In the genomic region with DNA sequence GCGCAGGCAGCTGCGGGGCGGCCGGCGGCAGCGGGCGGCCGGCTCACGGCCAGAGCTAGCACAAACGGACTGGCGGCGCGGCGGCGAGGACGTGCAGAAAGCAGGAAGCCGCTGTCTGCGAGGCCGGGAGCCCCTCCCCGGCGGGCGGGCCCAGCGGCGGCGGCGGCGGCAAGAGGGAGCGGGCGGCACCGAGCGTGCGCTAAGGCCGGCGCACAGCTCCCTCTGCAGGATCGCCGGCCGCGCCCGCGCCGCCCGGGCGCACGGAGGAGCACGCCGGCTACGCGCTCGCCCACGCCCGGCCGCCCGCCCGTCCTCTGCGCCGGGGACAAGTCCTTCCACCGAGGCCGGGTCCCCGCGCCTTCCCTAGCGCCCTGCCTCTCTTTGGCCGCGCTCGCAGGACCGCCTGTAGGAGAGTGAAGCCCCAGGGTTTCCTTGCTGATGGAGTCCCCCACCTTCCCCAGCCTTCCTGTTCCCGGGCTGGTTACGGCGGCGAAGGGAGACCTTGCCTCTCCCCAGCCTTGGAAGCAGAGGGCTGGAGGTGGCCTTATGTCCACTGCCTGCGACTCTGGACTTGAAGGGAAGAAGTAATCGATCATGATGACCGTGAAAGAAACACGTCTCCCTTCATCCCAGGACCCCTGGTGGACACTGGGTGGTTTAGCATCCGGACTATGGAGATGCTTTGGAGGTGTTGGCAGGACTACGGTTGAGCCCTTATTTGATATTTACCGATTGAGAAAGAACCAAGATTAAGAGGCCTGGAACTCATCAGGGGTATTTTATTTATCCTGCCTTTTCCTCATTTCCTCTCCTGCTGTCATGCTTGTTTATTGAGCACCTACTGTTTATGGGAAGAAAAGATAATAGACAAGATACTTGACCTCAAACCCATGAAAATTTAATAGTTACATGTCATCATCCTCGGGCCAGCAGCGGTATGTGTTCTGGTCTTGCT, we compare ENCODE assay signal across 8 cellular contexts. TPM values are rescaled to one million over a fixed set of nuclear protein-coding genes. Genes with fewer than 3 reads are reported as not detected.
DNase-seq lines count a peak whose midpoint lies in the region; ATAC-seq lines count a peak whose summit lies in the region.

A gene (minus strand): TSS at position 102 of the 955 bp plus-strand sequence. CDS start 191 bp downstream, outside the sequence.

- H3K27ac Mint-ChIP-seq in activated T-helper 1 cell treated with anti-CD3 and anti-CD28 coated beads, Interleukin-12 subunit alpha, Interleukin-12 subunit beta, Interleukin-2, Interleukin-4 antibody, amounts not matched to agents 30 ng/mL and 10 ng/mL and 1 ng/mL, durations not matched to agents 14 hours and 24 hours and 36 hours, result peak within 1 kb of the TSS; percentile 88
- peak within 1 kb of the TSS; percentile 60 to 91 (median 80) for H3K27ac Mint-ChIP-seq in naive thymus-derived CD8-positive, alpha-beta T cell
- peak within 1 kb of the TSS; percentile 96 for H3K27ac Mint-ChIP-seq in stimulated activated naive B cell treated with anti-CD40 and anti-IgM and Interleukin-4, amounts not matched to agents 10 μg/mL and 1 μg/mL and 100 μg/mL, for 72 hours

- H3K36me3 Mint-ChIP-seq in activated T-helper 1 cell treated with anti-CD3 and anti-CD28 coated beads, Interleukin-12 subunit alpha, Interleukin-12 subunit beta, Interleukin-2, Interleukin-4 antibody, amounts not matched to agents 30 ng/mL and 10 ng/mL and 1 ng/mL, durations not matched to agents 14 hours and 24 hours and 36 hours (ENCODE audit: low read depth), result no peaks in the 10 kb centered on the region
- no peaks in the 10 kb centered on the region for H3K36me3 Mint-ChIP-seq in naive thymus-derived CD8-positive, alpha-beta T cell
- peaks cover 2 to 5% of the 10 kb centered on the region in 2 donors for H3K36me3 Mint-ChIP-seq in stimulated activated naive B cell treated with anti-CD40 and anti-IgM and Interleukin-4, amounts not matched to agents 10 μg/mL and 1 μg/mL and 100 μg/mL, for 72 hours

- H3K9me3 Mint-ChIP-seq in activated T-helper 1 cell treated with anti-CD3 and anti-CD28 coated beads, Interleukin-12 subunit alpha, Interleukin-12 subunit beta, Interleukin-2, Interleukin-4 antibody, amounts not matched to agents 30 ng/mL and 10 ng/mL and 1 ng/mL, durations not matched to agents 14 hours and 24 hours and 36 hours, result no peaks in the 10 kb centered on the region
- no peaks in the 10 kb centered on the region for H3K9me3 Mint-ChIP-seq in naive thymus-derived CD8-positive, alpha-beta T cell
- no peaks in the 10 kb centered on the region for H3K9me3 Mint-ChIP-seq in stimulated activated naive B cell treated with anti-CD40 and anti-IgM and Interleukin-4, amounts not matched to agents 10 μg/mL and 1 μg/mL and 100 μg/mL, for 72 hours

- DNase-seq in Daoy (ENCODE audit: low read depth), result peak; percentile 93
- peak; percentile 81 for DNase-seq in KBM-7
- DNase-seq in RPMI7951 (ENCODE audit: low read depth), result peak; percentile 88
- peak; percentile 84 for DNase-seq in activated T-helper 1 cell treated with anti-CD3 and anti-CD28 coated beads, Interleukin-12 subunit alpha, Interleukin-12 subunit beta, Interleukin-2, Interleukin-4 antibody, amounts not matched to agents 30 ng/mL and 10 ng/mL and 1 ng/mL, durations not matched to agents 14 hours and 24 hours and 36 hours (ENCODE audit: low spot score)
- DNase-seq in fibroblast of gingiva (ENCODE audit: low read depth), result peak; percentile 89
- peak; percentile 67 to 86 (median 80) for DNase-seq in naive thymus-derived CD8-positive, alpha-beta T cell
- DNase-seq in stimulated activated naive B cell treated with anti-CD40 and anti-IgM and Interleukin-4, amounts not matched to agents 10 μg/mL and 1 μg/mL and 100 μg/mL, for 72 hours, result peak; percentile 85

- peaks cover 5% of the 10 kb centered on the region for H3K27me3 Mint-ChIP-seq in activated T-helper 1 cell treated with anti-CD3 and anti-CD28 coated beads, Interleukin-12 subunit alpha, Interleukin-12 subunit beta, Interleukin-2, Interleukin-4 antibody, amounts not matched to agents 30 ng/mL and 10 ng/mL and 1 ng/mL, durations not matched to agents 14 hours and 24 hours and 36 hours (ENCODE audit: insufficient read depth)
- peaks cover 3 to 15% (median 4%) of the 10 kb centered on the region in 5 donors for H3K27me3 Mint-ChIP-seq in naive thymus-derived CD8-positive, alpha-beta T cell
- H3K27me3 Mint-ChIP-seq in stimulated activated naive B cell treated with anti-CD40 and anti-IgM and Interleukin-4, amounts not matched to agents 10 μg/mL and 1 μg/mL and 100 μg/mL, for 72 hours, result peaks cover 14 to 19% of the 10 kb centered on the region in 2 donors

- intact Hi-C loops in activated T-helper 1 cell treated with anti-CD3 and anti-CD28 coated beads, Interleukin-12 subunit alpha, Interleukin-12 subunit beta, Interleukin-2, Interleukin-4 antibody, amounts not matched to agents 30 ng/mL and 10 ng/mL and 1 ng/mL, durations not matched to agents 14 hours and 24 hours and 36 hours (cut with micrococcal nuclease), result loop anchor here (1.0 to 10.0 kb wide), 9 partner anchors 21 to 1626 kb away; a partner anchor contains a TSS

- ATAC-seq in GM21723 (IDR thresholded peaks at IDR 0.05; ENCODE audit: unreplicated experiment), result peak; percentile 95
- ATAC-seq in naive thymus-derived CD8-positive, alpha-beta T cell, result peak; percentile 93
- peak; percentile 95 for ATAC-seq in stimulated activated naive B cell treated with anti-CD40 and anti-IgM and Interleukin-4, amounts not matched to agents 10 μg/mL and 1 μg/mL and 100 μg/mL, for 72 hours (replicated peaks)

- H3K4me1 Mint-ChIP-seq in activated T-helper 1 cell treated with anti-CD3 and anti-CD28 coated beads, Interleukin-12 subunit alpha, Interleukin-12 subunit beta, Interleukin-2, Interleukin-4 antibody, amounts not matched to agents 30 ng/mL and 10 ng/mL and 1 ng/mL, durations not matched to agents 14 hours and 24 hours and 36 hours (ENCODE audit: low read depth), result peaks cover 57% of the 10 kb centered on the region
- H3K4me1 Mint-ChIP-seq in naive thymus-derived CD8-positive, alpha-beta T cell, result peaks cover 37 to 54% (median 51%) of the 10 kb centered on the region in 4 donors
- H3K4me1 Mint-ChIP-seq in stimulated activated naive B cell treated with anti-CD40 and anti-IgM and Interleukin-4, amounts not matched to agents 10 μg/mL and 1 μg/mL and 100 μg/mL, for 72 hours, result peaks cover 24 to 46% of the 10 kb centered on the region in 2 donors

- POLR2A ChIA-PET in naive thymus-derived CD8-positive, alpha-beta T cell (lab: Charles Lee), result interaction anchor here (0.6 to 0.8 kb wide), 4 partner anchors 28 to 1070 kb away, joined by 3 to 5 read pairs (median 3); no protein-coding TSS in a partner anchor

- in situ Hi-C loops in KBM-7 (cut with MboI; ENCODE audit: low pct_unique_long_range_greater_than_20kb, low sequenced_read_pairs), result no loop called here

- peak within 1 kb of the TSS; percentile 93 for H3K4me3 Mint-ChIP-seq in activated T-helper 1 cell treated with anti-CD3 and anti-CD28 coated beads, Interleukin-12 subunit alpha, Interleukin-12 subunit beta, Interleukin-2, Interleukin-4 antibody, amounts not matched to agents 30 ng/mL and 10 ng/mL and 1 ng/mL, durations not matched to agents 14 hours and 24 hours and 36 hours
- peak within 1 kb of the TSS; percentile 79 to 94 (median 92) for H3K4me3 Mint-ChIP-seq in naive thymus-derived CD8-positive, alpha-beta T cell
- peak within 1 kb of the TSS; percentile 95 to 98 for H3K4me3 Mint-ChIP-seq in stimulated activated naive B cell treated with anti-CD40 and anti-IgM and Interleukin-4, amounts not matched to agents 10 μg/mL and 1 μg/mL and 100 μg/mL, for 72 hours

RNA-seq across cellular contexts. Expression of the gene that starts here (rescaled TPM):
- 12.1 and 17.0 TPM in 2 replicates for total RNA-seq in Daoy (2014; rRNA removed; shearing (Covaris generic))
- total RNA-seq in RPMI7951 (2014; rRNA removed; shearing (Covaris generic)), result 23.6 and 26.1 TPM in 2 replicates
- total RNA-seq in activated T-helper 1 cell treated with anti-CD3 and anti-CD28 coated beads, Interleukin-12 subunit alpha, Interleukin-12 subunit beta, Interleukin-2, Interleukin-4 antibody, amounts not matched to agents 30 ng/mL and 10 ng/mL and 1 ng/mL, durations not matched to agents 14 hours and 24 hours and 36 hours, result 55.9 and 58.1 TPM in 2 replicates
- 10 to 100 TPM; 27.0 to 29.4 TPM for total RNA-seq in naive thymus-derived CD8-positive, alpha-beta T cell
- 10 to 100 TPM; 28.5 to 40.9 (median 31.9) TPM for polyA plus RNA-seq in naive thymus-derived CD8-positive, alpha-beta T cell

Comparison
In these comparisons a context has a peak if more than half of its experiments do, and no peak if none do; other contexts are left out.
1. Peak in every context shown above with its lines: DNase-seq and ATAC-seq.